Comparison of ENCODE assay signal across 10 cellular contexts in genomic region chr15:45715528-45715927, GRCh38.
DNase-seq lines count a peak whose midpoint lies in the region; ATAC-seq and TF ChIP-seq lines count a peak whose summit lies in the region.
"Had no signal": no experiment of that assay in that cellular context is flagged by ENCODE, and none has a peak within 500 bp of the region (broad histone marks: within the 10 kb centered on the region; RNA-seq: fewer than 3 reads in every experiment).

No MANE protein-coding gene starts in this region.

- no peak for DNase-seq in BE2C
- DNase-seq in HCEC 1CT = peak; percentile 32
- peak; percentile 40 for DNase-seq in RKO (ENCODE audit: low spot score)
- DNase-seq in left ventricle myocardium inferior = no peak
- no peak for DNase-seq in D341Med (ENCODE audit: low spot score)
- DNase-seq in MG63 = no peak
- DNase-seq in stomach = no peak
- DNase-seq: colonic mucosa, ovary had no signal

- H3K27ac ChIP-seq in left ventricle myocardium inferior (replicated peaks) (no peak overlapping the region), stomach (no peak overlapping the region)
- H3K27ac ChIP-seq: colonic mucosa, ovary had no signal

- TF ChIP-seq CTCF in BE2C (IDR thresholded peaks at IDR 0.05; ENCODE audit: low read depth, low read length) (peak; percentile 50), left ventricle myocardium inferior (IDR thresholded peaks at IDR 0.05; ENCODE audit: borderline replicate concordance) (peak; percentile 48), stomach (IDR thresholded peaks at IDR 0.05) (no peak)

- no peaks in the 10 kb centered on the region for H3K36me3 ChIP-seq in BE2C
- H3K36me3 ChIP-seq in left ventricle myocardium inferior = no peaks in the 10 kb centered on the region
- H3K36me3 ChIP-seq in MG63 = no peaks in the 10 kb centered on the region
- no peaks in the 10 kb centered on the region for H3K36me3 ChIP-seq in stomach
- H3K36me3 ChIP-seq: colonic mucosa, ovary had no signal

- no peak overlapping the region for H3K4me3 ChIP-seq in BE2C (ENCODE audit: low read depth, low read length)
- H3K4me3 ChIP-seq in left ventricle myocardium inferior = no peak overlapping the region
- H3K4me3 ChIP-seq in MG63 = no peak overlapping the region
- no peak overlapping the region for H3K4me3 ChIP-seq in stomach
- H3K4me3 ChIP-seq: colonic mucosa, ovary had no signal

- 73 to 94% (median 84%) methylated on average over 1 of the region's 1 CpG for WGBS in stomach, 5 donors

- ATAC-seq in GM21367 (IDR thresholded peaks at IDR 0.05; ENCODE audit: unreplicated experiment) = no peak

- no peak for TF ChIP-seq POLR2A in stomach (IDR thresholded peaks at IDR 0.05)

- intact Hi-C loops in left ventricle myocardium inferior (cut with micrococcal nuclease) = loop anchor here (2.0 kb wide), 1 partner anchor 75 kb away; no protein-coding TSS in a partner anchor
- intact Hi-C loops in stomach (cut with DNase I; ENCODE audit: low total_unique reads) = no loop called here

- TF ChIP-seq EP300 in stomach (IDR thresholded peaks at IDR 0.05) = no peak

- H3K9me3 ChIP-seq in BE2C (no peaks in the 10 kb centered on the region), left ventricle myocardium inferior (replicated peaks) (no peaks in the 10 kb centered on the region), MG63 (no peaks in the 10 kb centered on the region), stomach (no peaks in the 10 kb centered on the region)
- H3K9me3 ChIP-seq: colonic mucosa, ovary had no signal

- H3K4me1 ChIP-seq in BE2C (no peaks in the 10 kb centered on the region; the same call in 1 of the 2 replicates), left ventricle myocardium inferior (peaks cover 12% of the 10 kb centered on the region), stomach (peaks cover 0 to 13% (median 6%) of the 10 kb centered on the region in 4 donors)
- H3K4me1 ChIP-seq: colonic mucosa had no signal

- H3K27me3 ChIP-seq in BE2C (no peaks in the 10 kb centered on the region), left ventricle myocardium inferior (ENCODE audit: low read depth) (peaks cover 4% of the 10 kb centered on the region), MG63 (peaks cover 9% of the 10 kb centered on the region), stomach (peaks cover 0 to 6% (median 5%) of the 10 kb centered on the region in 3 donors)
- H3K27me3 ChIP-seq: colonic mucosa, ovary had no signal

Comparison
In these comparisons a context has a peak if more than half of its experiments do, and no peak if none do; other contexts are left out.
1. DNase-seq: peak in HCEC 1CT (single experiment) and RKO (single experiment); none in BE2C (single experiment), left ventricle myocardium inferior (single experiment), D341Med (single experiment), MG63 (single experiment) and stomach (single experiment).
2. CTCF ChIP-seq: peak in BE2C (single experiment) and left ventricle myocardium inferior (single experiment); none in stomach (0 of 7).